ENCODE assay signal across 36 cellular contexts in genomic region chr6:26471970-26472369, GRCh38. TPM values are rescaled to one million over a fixed set of nuclear protein-coding genes. Genes with fewer than 3 reads are reported as not detected.
DNase-seq lines count a peak whose midpoint lies in the region; ATAC-seq, FAIRE-seq and TF ChIP-seq lines count a peak whose summit lies in the region.
"Had no signal": no experiment of that assay in that cellular context is flagged by ENCODE, and none has a peak within 500 bp of the region (broad histone marks: within the 10 kb centered on the region; RNA-seq: fewer than 3 reads in every experiment).

No MANE protein-coding gene starts in this region.

- H3K27me3 ChIP-seq in Karpas-422 (ENCODE audit: low read length) = no peaks in the 10 kb centered on the region
- H3K27me3 ChIP-seq in K562 (ENCODE audit: control insufficient read depth in 2 of 2, insufficient read depth in 2 of 2, low read length in 2 of 2) = no peaks in the 10 kb centered on the region
- H3K27me3 ChIP-seq: cardiac muscle cell, Peyer's patch, tibial nerve had no signal

- TF ChIP-seq POLR2A in K562 (conservative IDR thresholded peaks at IDR 0.05) = no peak

- H3K27ac ChIP-seq in Karpas-422 (ENCODE audit: low read length) (peak overlapping the region; percentile 98; the same call in 1 of the 2 replicates), K562 (ENCODE audit: extremely low read depth, low read depth, low read length) (no peak overlapping the region)
- H3K27ac ChIP-seq: cardiac muscle cell, prostate gland, WERI-Rb-1 had no signal

- no peaks in the 10 kb centered on the region for H3K27me3 Mint-ChIP-seq in activated CD4-positive, alpha-beta T cell treated with anti-CD3 and anti-CD28 coated beads, Interleukin-2, amount 10 ng/mL, durations not matched to agents 7 days and 5 days
- H3K27me3 Mint-ChIP-seq in activated CD4-positive, alpha-beta T cell treated with anti-CD3 and anti-CD28 coated beads, Interleukin-2, amount 10 ng/mL, durations not matched to agents 24 days and 14 days = no peaks in the 10 kb centered on the region
- H3K27me3 Mint-ChIP-seq in natural killer cell treated with Interleukin-12 subunit alpha and Interleukin-12 subunit beta and Interleukin-15 and Interleukin-18, amount 100 ng/mL, for 72 hours = no peaks in the 10 kb centered on the region

- TF ChIP-seq CTCF in K562 (IDR thresholded peaks at IDR 0.05 in 2 of 3, conservative IDR thresholded peaks at IDR 0.05 in 1 of 3; ENCODE audit: insufficient read depth in 2 of 3, low read depth in 1 of 3, low read length in 3 of 3) = no peak

- H3K36me3 Mint-ChIP-seq in activated CD4-positive, alpha-beta T cell treated with anti-CD3 and anti-CD28 coated beads, Interleukin-2, amount 10 ng/mL, durations not matched to agents 7 days and 5 days (ENCODE audit: low read depth) = peaks cover 74% of the 10 kb centered on the region
- H3K36me3 Mint-ChIP-seq in activated CD4-positive, alpha-beta T cell treated with anti-CD3 and anti-CD28 coated beads, Interleukin-2, amount 10 ng/mL, durations not matched to agents 24 days and 14 days (ENCODE audit: low read depth) = peaks cover 43% of the 10 kb centered on the region
- H3K36me3 Mint-ChIP-seq in natural killer cell treated with Interleukin-12 subunit alpha and Interleukin-12 subunit beta and Interleukin-15 and Interleukin-18, amount 100 ng/mL, for 72 hours = peaks cover 25% of the 10 kb centered on the region

- H3K27ac Mint-ChIP-seq in activated CD4-positive, alpha-beta T cell treated with anti-CD3 and anti-CD28 coated beads, Interleukin-2, amount 10 ng/mL, durations not matched to agents 7 days and 5 days = peak overlapping the region; percentile 100
- no peak overlapping the region for H3K27ac Mint-ChIP-seq in activated CD4-positive, alpha-beta T cell treated with anti-CD3 and anti-CD28 coated beads, Interleukin-2, amount 10 ng/mL, durations not matched to agents 24 days and 14 days
- H3K27ac Mint-ChIP-seq in natural killer cell treated with Interleukin-12 subunit alpha and Interleukin-12 subunit beta and Interleukin-15 and Interleukin-18, amount 100 ng/mL, for 72 hours = peak overlapping the region; percentile 99 to 100

- H4K20me1 ChIP-seq in Karpas-422 (ENCODE audit: insufficient read depth, low read depth, low read length) (no peaks in the 10 kb centered on the region), K562 (replicated peaks; ENCODE audit: control insufficient read depth, insufficient read depth, low read length) (no peaks in the 10 kb centered on the region)

- peaks cover 16% of the 10 kb centered on the region for H3K9me3 Mint-ChIP-seq in activated CD4-positive, alpha-beta T cell treated with anti-CD3 and anti-CD28 coated beads, Interleukin-2, amount 10 ng/mL, durations not matched to agents 7 days and 5 days
- H3K9me3 Mint-ChIP-seq in activated CD4-positive, alpha-beta T cell treated with anti-CD3 and anti-CD28 coated beads, Interleukin-2, amount 10 ng/mL, durations not matched to agents 24 days and 14 days = peaks cover 6% of the 10 kb centered on the region
- peaks cover 5% of the 10 kb centered on the region for H3K9me3 Mint-ChIP-seq in natural killer cell treated with Interleukin-12 subunit alpha and Interleukin-12 subunit beta and Interleukin-15 and Interleukin-18, amount 100 ng/mL, for 72 hours

- no peak for TF ChIP-seq EP300 in K562 (IDR thresholded peaks at IDR 0.05; ENCODE audit: low read length)

- H3K9me2 ChIP-seq in Karpas-422 (replicated peaks; ENCODE audit: insufficient read depth, low read length) = no peaks in the 10 kb centered on the region

- intact Hi-C loops in activated CD4-positive, alpha-beta T cell treated with anti-CD3 and anti-CD28 coated beads, Interleukin-2, amount 10 ng/mL, durations not matched to agents 24 days and 14 days (cut with micrococcal nuclease) = loop anchor here (2.0 kb wide), 1 partner anchor 123 kb away; no protein-coding TSS in a partner anchor
- intact Hi-C loops in K562 (cut with micrococcal nuclease) = no loop called here

- no peak overlapping the region for H3K4me3 Mint-ChIP-seq in activated CD4-positive, alpha-beta T cell treated with anti-CD3 and anti-CD28 coated beads, Interleukin-2, amount 10 ng/mL, durations not matched to agents 7 days and 5 days
- H3K4me3 Mint-ChIP-seq in activated CD4-positive, alpha-beta T cell treated with anti-CD3 and anti-CD28 coated beads, Interleukin-2, amount 10 ng/mL, durations not matched to agents 24 days and 14 days = no peak overlapping the region
- no peak overlapping the region for H3K4me3 Mint-ChIP-seq in natural killer cell treated with Interleukin-12 subunit alpha and Interleukin-12 subunit beta and Interleukin-15 and Interleukin-18, amount 100 ng/mL, for 72 hours

- ATAC-seq in K562 = no peak
- no peak for ATAC-seq in natural killer cell treated with Interleukin-12 subunit alpha and Interleukin-12 subunit beta and Interleukin-15 and Interleukin-18, amount 100 ng/mL, for 72 hours
- ATAC-seq: esophagus mucosa, HepG2, left lobe of liver, sciatic nerve had no signal

- in situ Hi-C loops in K562 (cut with MboI) = no loop called here

- POLR2A ChIA-PET in activated CD4-positive, alpha-beta T cell treated with anti-CD3 and anti-CD28 coated beads, Interleukin-2, amount 10 ng/mL, durations not matched to agents 7 days and 5 days (lab: Charles Lee) = no interaction called here
- POLR2A ChIA-PET in K562 (lab: Yijun Ruan, JAX) = no interaction called here

- FAIRE-seq in K562 (lab: Jason Lieb, UNC) = no peak
- FAIRE-seq: astrocyte, GM12891, HepG2, islet of Langerhans had no signal

- H3K4me2 ChIP-seq in Karpas-422 (ENCODE audit: low read depth, low read length, poor library complexity, severe bottlenecking) (no peak overlapping the region), K562 (ENCODE audit: insufficient read depth, low read length) (no peak overlapping the region)

- no peaks in the 10 kb centered on the region; the same call in 1 of the 2 replicates for H3K9me3 ChIP-seq in Karpas-422 (ENCODE audit: low read length)
- H3K9me3 ChIP-seq in K562 (replicated peaks; ENCODE audit: control insufficient read depth, insufficient read depth, low read depth, low read length) = 0 out of 2 replicates have a peak, but pooled peaks cover 6% of the 10 kb centered on the region
- H3K9me3 ChIP-seq: Peyer's patch, prostate gland had no signal

- H3K9ac ChIP-seq in Karpas-422 (ENCODE audit: low read length) (no peak overlapping the region), K562 (ENCODE audit: insufficient read depth in 1 of 2, low read depth in 2 of 2, low read length in 2 of 2) (no peak overlapping the region)

- no peak for DNase-seq in activated CD4-positive, alpha-beta T cell treated with anti-CD3 and anti-CD28 coated beads, Interleukin-2, amount 10 ng/mL, durations not matched to agents 7 days and 5 days
- DNase-seq in activated CD4-positive, alpha-beta T cell treated with anti-CD3 and anti-CD28 coated beads, Interleukin-2, amount 10 ng/mL, durations not matched to agents 24 days and 14 days = no peak
- DNase-seq in Karpas-422 (no peak), K562 (ENCODE audit: extremely low read depth in 1 of 4, low spot score in 3 of 4) (no peak), NCI-H1694 (lab: John Stamatoyannopoulos, UW) (no peak), retina (no peak)
- DNase-seq in natural killer cell treated with Interleukin-12 subunit alpha and Interleukin-12 subunit beta and Interleukin-15 and Interleukin-18, amount 100 ng/mL, for 72 hours (ENCODE audit: low spot score) = no peak
- DNase-seq in activated effector memory CD4-positive, alpha-beta T cell treated with Interleukin-2 at 50 U/mL for 16 hours = no peak
- DNase-seq: activated CD4-positive, alpha-beta T cell treated with anti-CD3 and anti-CD28 coated beads, Interleukin-2, amount 50 U/mL, for 1 hour; activated CD8-positive, alpha-beta memory T cell treated with anti-CD3 and anti-CD28 coated beads, Interleukin-2, amount 50 U/mL, for 4 hours; AML-193; dermis blood vessel endothelial cell; H7; Kasumi-1; mesenchymal stem cell; NCI-H1436 treated with DMSO at 0.1 percent for 48 hours; NCI-H2107; NCI-H345; NCI-H69; Peyer's patch; SHP77; stimulated activated CD4-positive, alpha-beta T cell treated with anti-CD3 and anti-CD28 coated beads, Interleukin-4, amount 100 ng/mL, for 1 hour; WERI-Rb-1 had no signal

- no TSS peak for BruUV-seq in K562 (replicated peaks; lab: Mats Ljungman, UMichigan)

- peaks cover 48% of the 10 kb centered on the region for H3K4me1 ChIP-seq in Karpas-422 (ENCODE audit: low read length)
- H3K4me1 ChIP-seq in K562 (replicated peaks in 1 of 2; ENCODE audit: control insufficient read depth in 2 of 2, insufficient read depth in 2 of 2, low read length in 2 of 2) = peaks cover 19 to 28% of the 10 kb centered on the region in 2 experiments
- H3K4me1 ChIP-seq: prostate gland had no signal

- H3K4me1 Mint-ChIP-seq in activated CD4-positive, alpha-beta T cell treated with anti-CD3 and anti-CD28 coated beads, Interleukin-2, amount 10 ng/mL, durations not matched to agents 7 days and 5 days = peaks cover 50% of the 10 kb centered on the region
- peaks cover 33% of the 10 kb centered on the region for H3K4me1 Mint-ChIP-seq in activated CD4-positive, alpha-beta T cell treated with anti-CD3 and anti-CD28 coated beads, Interleukin-2, amount 10 ng/mL, durations not matched to agents 24 days and 14 days
- peaks cover 36 to 43% of the 10 kb centered on the region in 2 donors for H3K4me1 Mint-ChIP-seq in natural killer cell treated with Interleukin-12 subunit alpha and Interleukin-12 subunit beta and Interleukin-15 and Interleukin-18, amount 100 ng/mL, for 72 hours (ENCODE audit: low read depth in 2 of 2)

- H3K79me2 ChIP-seq in Karpas-422 (ENCODE audit: low read length) (no peaks in the 10 kb centered on the region; the same call in 1 of the 2 replicates), K562 (ENCODE audit: control insufficient read depth, insufficient read depth, low read length) (no peaks in the 10 kb centered on the region)

- H3K36me3 ChIP-seq in Karpas-422 (ENCODE audit: insufficient read depth, low read length) = peaks cover 15% of the 10 kb centered on the region
- peaks cover 20% of the 10 kb centered on the region for H3K36me3 ChIP-seq in K562 (ENCODE audit: control insufficient read depth, insufficient read depth, low read length)

- TF ChIP-seq RAD21 in K562 (CRISPR knock-in tag; conservative IDR thresholded peaks at IDR 0.05 in 1 of 2, IDR thresholded peaks at IDR 0.05 in 1 of 2) = no peak

- CTCF ChIA-PET in activated CD4-positive, alpha-beta T cell treated with anti-CD3 and anti-CD28 coated beads, Interleukin-2, amount 10 ng/mL, durations not matched to agents 7 days and 5 days (lab: Charles Lee) = interaction anchor here (1.6 kb wide), 1 partner anchor 10 kb away, joined by 4 read pairs; no protein-coding TSS in a partner anchor
- CTCF ChIA-PET in K562 (lab: Yijun Ruan, JAX; ENCODE audit: low intra/inter-chr PET ratio) = no interaction called here

- peaks cover 2% of the 10 kb centered on the region for H3K9me1 ChIP-seq in K562 (ENCODE audit: control insufficient read depth, insufficient read depth, low read length)

- H2AFZ ChIP-seq in Karpas-422 (ENCODE audit: low read length) = no peak overlapping the region
- H2AFZ ChIP-seq in K562 (ENCODE audit: low read depth, low read length) = no peak overlapping the region

- H3K4me3 ChIP-seq in Karpas-422 (ENCODE audit: low read length) = no peak overlapping the region
- no peak overlapping the region for H3K4me3 ChIP-seq in K562
- H3K4me3 ChIP-seq: cardiac muscle cell, Peyer's patch, prostate gland, tibial nerve had no signal

RNA-seq across cellular contexts. Expression of gene BTN2A1, which starts 14.2 kb away (rescaled TPM):
- 10 to 100 TPM; 33.7 to 34.3 TPM for total RNA-seq in activated CD4-positive, alpha-beta T cell treated with anti-CD3 and anti-CD28 coated beads, Interleukin-2, amount 10 ng/mL, durations not matched to agents 7 days and 5 days
- total RNA-seq in activated CD4-positive, alpha-beta T cell treated with anti-CD3 and anti-CD28 coated beads, Interleukin-2, amount 10 ng/mL, durations not matched to agents 24 days and 14 days = 16.5 and 19.8 TPM in 2 replicates
- 6.4 and 12.6 TPM in 2 replicates for total RNA-seq in Karpas-422 (2014; rRNA removed; shearing (Covaris generic); ENCODE audit: low replicate concordance)
- 41.4 and 45.8 TPM in 2 replicates for total RNA-seq in K562 (2011; cell fraction: chromatin; rRNA removed; ENCODE audit: low replicate concordance)
- total RNA-seq in K562 (2011; cell fraction: nucleolus; rRNA removed) = 30.1 and 32.4 TPM in 2 replicates
- total RNA-seq in K562 (2011; cell fraction: nucleoplasm; rRNA removed) = 28.4 and 29.5 TPM in 2 replicates
- total RNA-seq in K562 (2014; rRNA removed) = 6.7 and 6.8 TPM in 2 replicates
- 17.2 and 17.6 TPM in 2 replicates for total RNA-seq in K562 (2014; rRNA removed; fragmentation: Illumina TruSeq; extraction: Trizol)
- total RNA-seq in K562 (2015; rRNA removed; fragmentation: Illumina TruSeq; extraction: Trizol) = 15.9 and 16.2 TPM in 2 replicates
- total RNA-seq in K562 (2021) = 13.0 and 13.5 TPM in 2 replicates
- 18.9 and 23.2 TPM in 2 replicates for polyA plus RNA-seq in K562 (2011; rRNA removed)
- polyA plus RNA-seq in K562 (2011; cell fraction: cytosol; rRNA removed) = 13.3 and 16.1 TPM in 2 replicates
- 33.9 and 39.5 TPM in 2 replicates for polyA plus RNA-seq in K562 (2011; cell fraction: nucleus; rRNA removed)
- 12.6 and 22.3 TPM in 2 replicates for polyA plus RNA-seq in K562 (2012)
- 19.4 and 22.1 TPM in 2 replicates for polyA plus RNA-seq in K562 (2014; fragmentation: Illumina TruSeq; extraction: Trizol)
- polyA plus RNA-seq in K562 (2014; fragmentation: Nextera tagmentation; extraction: Ambion mirVana) = 10 to 100 TPM in 1 of 2 experiments, 1 to 10 TPM in 1; 7.0 to 16.4 TPM
- 18.0 and 21.7 TPM in 2 replicates for polyA plus RNA-seq in K562 (2014; rRNA removed)
- 22.7 and 32.0 TPM in 2 replicates for polyA minus RNA-seq in K562 (2011; rRNA and poly(A)+ RNA removed)
- polyA minus RNA-seq in K562 (2011; cell fraction: cytosol; rRNA and poly(A)+ RNA removed) = 6.4 and 8.2 TPM in 2 replicates
- 11.0 and 19.7 TPM in 2 replicates for polyA minus RNA-seq in K562 (2011; cell fraction: nucleus; rRNA and poly(A)+ RNA removed)
- 10 to 100 TPM; 41.2 to 47.4 TPM for total RNA-seq in natural killer cell treated with Interleukin-12 subunit alpha and Interleukin-12 subunit beta and Interleukin-15 and Interleukin-18, amount 100 ng/mL, for 72 hours

RNA-seq across cellular contexts. Expression of gene BTN1A1, which starts 28.1 kb away (rescaled TPM):
- not detected for total RNA-seq in activated CD4-positive, alpha-beta T cell treated with anti-CD3 and anti-CD28 coated beads, Interleukin-2, amount 10 ng/mL, durations not matched to agents 7 days and 5 days
- total RNA-seq in activated CD4-positive, alpha-beta T cell treated with anti-CD3 and anti-CD28 coated beads, Interleukin-2, amount 10 ng/mL, durations not matched to agents 24 days and 14 days = 0.07 TPM in 1 of 2 replicates, not detected in the other
- total RNA-seq in Karpas-422 (2014; rRNA removed; shearing (Covaris generic); ENCODE audit: low replicate concordance) = 0.22 TPM in 1 of 2 replicates, not detected in the other
- not detected in 2 replicates for total RNA-seq in K562 (2011; cell fraction: chromatin; rRNA removed; ENCODE audit: low replicate concordance)
- not detected in 2 replicates for total RNA-seq in K562 (2011; cell fraction: nucleolus; rRNA removed)
- not detected in 2 replicates for total RNA-seq in K562 (2011; cell fraction: nucleoplasm; rRNA removed)
- 0.09 TPM in 1 of 2 replicates, not detected in the other for total RNA-seq in K562 (2014; rRNA removed)
- 0.15 TPM in 1 of 2 replicates, not detected in the other for total RNA-seq in K562 (2014; rRNA removed; fragmentation: Illumina TruSeq; extraction: Trizol)
- total RNA-seq in K562 (2015; rRNA removed; fragmentation: Illumina TruSeq; extraction: Trizol) = not detected in 2 replicates
- 0.09 TPM in 1 of 2 replicates, not detected in the other for total RNA-seq in K562 (2021)
- 0.04 TPM in 2 replicates for polyA plus RNA-seq in K562 (2011; rRNA removed)
- polyA plus RNA-seq in K562 (2011; cell fraction: cytosol; rRNA removed) = 0.01 TPM in 1 of 2 replicates, not detected in the other
- not detected in 2 replicates for polyA plus RNA-seq in K562 (2011; cell fraction: nucleus; rRNA removed)
- 0.04 and 0.05 TPM in 2 replicates for polyA plus RNA-seq in K562 (2012)
- 0.06 TPM in 1 of 2 replicates, not detected in the other for polyA plus RNA-seq in K562 (2014; fragmentation: Illumina TruSeq; extraction: Trizol)
- polyA plus RNA-seq in K562 (2014; fragmentation: Nextera tagmentation; extraction: Ambion mirVana) = under 1 TPM in 1 of 2 experiments, not detected in 1; 0.01 TPM
- not detected in 2 replicates for polyA plus RNA-seq in K562 (2014; rRNA removed)
- not detected in 2 replicates for polyA minus RNA-seq in K562 (2011; rRNA and poly(A)+ RNA removed)
- not detected in 2 replicates for polyA minus RNA-seq in K562 (2011; cell fraction: cytosol; rRNA and poly(A)+ RNA removed)
- polyA minus RNA-seq in K562 (2011; cell fraction: nucleus; rRNA and poly(A)+ RNA removed) = not detected in 2 replicates
- total RNA-seq in natural killer cell treated with Interleukin-12 subunit alpha and Interleukin-12 subunit beta and Interleukin-15 and Interleukin-18, amount 100 ng/mL, for 72 hours = not detected
- total RNA-seq: A673; activated T-helper 2 cell treated with anti-CD3 and anti-CD28 coated beads, Interferon-gamma antibody, Interleukin-2, Interleukin-4, amounts not matched to agents 10 μg/mL and 5 μg/mL and 100 μg/mL, durations not matched to agents 14 hours and 24 hours and 36 hours; astrocyte; cardiac muscle cell; dermis blood vessel endothelial cell; esophagus mucosa; fibroblast of villous mesenchyme; H7; HepG2; left lobe of liver; Peyer's patch; sciatic nerve; tibial nerve had no signal

RNA-seq across cellular contexts. Expression of gene BTN3A3, which starts 31.7 kb away (rescaled TPM):
- 10 to 100 TPM; 58.5 to 65.3 TPM for total RNA-seq in activated CD4-positive, alpha-beta T cell treated with anti-CD3 and anti-CD28 coated beads, Interleukin-2, amount 10 ng/mL, durations not matched to agents 7 days and 5 days
- 37.7 and 38.2 TPM in 2 replicates for total RNA-seq in activated CD4-positive, alpha-beta T cell treated with anti-CD3 and anti-CD28 coated beads, Interleukin-2, amount 10 ng/mL, durations not matched to agents 24 days and 14 days
- total RNA-seq in Karpas-422 (2014; rRNA removed; shearing (Covaris generic); ENCODE audit: low replicate concordance) = 15.2 and 24.1 TPM in 2 replicates
- total RNA-seq in K562 (2011; cell fraction: chromatin; rRNA removed; ENCODE audit: low replicate concordance) = 19.6 and 24.0 TPM in 2 replicates
- 4.6 and 4.8 TPM in 2 replicates for total RNA-seq in K562 (2011; cell fraction: nucleolus; rRNA removed)
- 16.4 and 24.1 TPM in 2 replicates for total RNA-seq in K562 (2011; cell fraction: nucleoplasm; rRNA removed)
- total RNA-seq in K562 (2014; rRNA removed) (0.45 and 1.0 TPM in 2 replicates), K562 (2014; rRNA removed; fragmentation: Illumina TruSeq; extraction: Trizol) (1.2 and 1.4 TPM in 2 replicates), K562 (2015; rRNA removed; fragmentation: Illumina TruSeq; extraction: Trizol) (0.98 and 1.3 TPM in 2 replicates), K562 (2021) (1.4 and 1.5 TPM in 2 replicates)
- polyA plus RNA-seq in K562 (2011; rRNA removed) (3.5 and 7.6 TPM in 2 replicates), K562 (2014; fragmentation: Illumina TruSeq; extraction: Trizol) (0.71 and 1.00 TPM in 2 replicates), K562 (2014; fragmentation: Nextera tagmentation; extraction: Ambion mirVana) (under 1 TPM; 0.21 to 0.41 TPM), K562 (2014; rRNA removed) (1.1 and 1.3 TPM in 2 replicates)
- 0.51 and 1.6 TPM in 2 replicates for polyA plus RNA-seq in K562 (2011; cell fraction: cytosol; rRNA removed)
- 24.8 and 44.0 TPM in 2 replicates for polyA plus RNA-seq in K562 (2011; cell fraction: nucleus; rRNA removed)
- polyA plus RNA-seq in K562 (2012) = 1.1 and 3.0 TPM in 2 replicates
- 5.6 and 15.4 TPM in 2 replicates for polyA minus RNA-seq in K562 (2011; rRNA and poly(A)+ RNA removed)
- 0.19 and 0.82 TPM in 2 replicates for polyA minus RNA-seq in K562 (2011; cell fraction: cytosol; rRNA and poly(A)+ RNA removed)
- polyA minus RNA-seq in K562 (2011; cell fraction: nucleus; rRNA and poly(A)+ RNA removed) = 3.4 and 18.0 TPM in 2 replicates
- total RNA-seq in natural killer cell treated with Interleukin-12 subunit alpha and Interleukin-12 subunit beta and Interleukin-15 and Interleukin-18, amount 100 ng/mL, for 72 hours = 10 to 100 TPM; 42.9 to 54.1 TPM
- polyA plus RNA-seq: cardiac muscle cell had no signal
